In genomic region chr7:90262438-90262837, GRCh38 we compare ENCODE assay signal across 8 cellular contexts. TPM values are rescaled to one million over a fixed set of nuclear protein-coding genes. Genes with fewer than 3 reads are reported as not detected.
DNase-seq lines count a peak whose midpoint lies in the region; ATAC-seq, FAIRE-seq and TF ChIP-seq lines count a peak whose summit lies in the region.
"Had no signal": no experiment of that assay in that cellular context is flagged by ENCODE, and none has a peak within 500 bp of the region (broad histone marks: within the 10 kb centered on the region; RNA-seq: fewer than 3 reads in every experiment).

No MANE protein-coding gene starts in this region.

- no peak overlapping the region for H3K27ac ChIP-seq in GM12878 (ENCODE audit: control insufficient read depth, insufficient read depth)
- no peak overlapping the region for H3K27ac ChIP-seq in liver (ENCODE audit: low read depth in 1 of 2, low read length in 2 of 2)

- RAD21 ChIA-PET in GM12878 (lab: Charles Lee; ENCODE audit: unreplicated experiment): interaction anchor here (1.0 to 3.4 kb wide), 5 partner anchors 18 to 165 kb away, joined by 3 to 28 read pairs (median 10); partner anchors contain the start of genes STEAP1 and STEAP2

- no peaks in the 10 kb centered on the region for H4K20me1 ChIP-seq in GM12878 (ENCODE audit: control insufficient read depth, insufficient read depth)

- peak; percentile 82 for TF ChIP-seq RAD21 in GM12878 (IDR thresholded peaks at IDR 0.05; ENCODE audit: insufficient read depth, low read depth, low read length)
- TF ChIP-seq RAD21 in liver (IDR thresholded peaks at IDR 0.05): peak; percentile 83 to 86

- BruUV-seq in GM12878 (replicated peaks; lab: Mats Ljungman, UMichigan): no TSS peak

- POLR2A ChIA-PET in GM12878 (lab: Charles Lee): no interaction called here

- H3K9ac ChIP-seq in GM12878 (ENCODE audit: control insufficient read depth, insufficient read depth, low read length): no peak overlapping the region
- H3K9ac ChIP-seq in liver (ENCODE audit: low read depth in 1 of 2, low read length in 2 of 2): no peak overlapping the region

- DNase-seq in HCEC 1CT: peak; percentile 70
- peak; percentile 17 for DNase-seq in NCI-H1105 (lab: John Stamatoyannopoulos, UW)
- no peak for DNase-seq in GM12878 (ENCODE audit: low read depth, low spot score)
- DNase-seq in activated CD4-positive, CD25-positive, alpha-beta regulatory T cell treated with anti-CD3 and anti-CD28 coated beads, Interleukin-2, amount 50 U/mL, for 72 hours: no peak

- H3K9me3 ChIP-seq in GM12878 (replicated peaks; ENCODE audit: control insufficient read depth, insufficient read depth, low read length): no peaks in the 10 kb centered on the region
- H3K9me3 ChIP-seq in liver (ENCODE audit: control insufficient read depth in 4 of 4, low read length in 3 of 4): no peaks in the 10 kb centered on the region

- ATAC-seq in GM18499 (IDR thresholded peaks at IDR 0.05; ENCODE audit: insufficient read depth, unreplicated experiment): peak; percentile 87
- ATAC-seq in GM12878: peak; percentile 92
- ATAC-seq in HG02970 (IDR thresholded peaks at IDR 0.05; ENCODE audit: low FRiP score, unreplicated experiment): no peak

- H3K36me3 ChIP-seq in GM12878 (ENCODE audit: control insufficient read depth in 2 of 2, insufficient read depth in 2 of 2, low read length in 1 of 2) (no peaks in the 10 kb centered on the region), liver (ENCODE audit: control insufficient read depth in 4 of 4, insufficient read depth in 3 of 4, low read depth in 1 of 4, low read length in 3 of 4) (no peaks in the 10 kb centered on the region)

- no peak for TF ChIP-seq POLR2A in GM12878 (IDR thresholded peaks at IDR 0.05; ENCODE audit: low read depth, low read length)

- H3K4me3 ChIP-seq in GM12878 (no peak overlapping the region), liver (ENCODE audit: low read depth in 1 of 3, low read length in 3 of 3) (no peak overlapping the region)

- no peaks in the 10 kb centered on the region for H3K79me2 ChIP-seq in GM12878 (ENCODE audit: control insufficient read depth, insufficient read depth, low read length)

- H3K27me3 ChIP-seq in GM12878 (replicated peaks in 1 of 2; ENCODE audit: control insufficient read depth in 2 of 2, insufficient read depth in 2 of 2, low read length in 1 of 2) (0 out of 4 replicates have a peak, but pooled peaks cover 0 to under 1% of the 10 kb centered on the region in 2 experiments), liver (ENCODE audit: control insufficient read depth in 4 of 4, insufficient read depth in 4 of 4, low read length in 3 of 4) (no peaks in the 10 kb centered on the region)

- no peak for TF ChIP-seq EP300 in GM12878 (IDR thresholded peaks at IDR 0.05; ENCODE audit: borderline replicate concordance in 1 of 2, control insufficient read depth in 1 of 2, low read depth in 2 of 2, low read length in 2 of 2)

- no peak overlapping the region for H3K4me2 ChIP-seq in GM12878 (ENCODE audit: control insufficient read depth, insufficient read depth)

- intact Hi-C loops in GM12878 (cut with micrococcal nuclease; ENCODE audit: unreplicated experiment): loop anchor here (1.0 to 2.0 kb wide), 2 partner anchors 108 to 164 kb away; partner anchors contain the start of gene STEAP1

- in situ Hi-C loops in GM12878 (cut with MboI): no loop called here

- no peak overlapping the region for H2AFZ ChIP-seq in GM12878 (ENCODE audit: control insufficient read depth, low read depth, low read length)

- CTCF ChIA-PET in GM12878 (lab: Yijun Ruan, JAX): interaction anchor here (0.9 to 3.2 kb wide), 8 partner anchors 11 to 164 kb away, joined by 3 to 50 read pairs (median 4); partner anchors contain the start of gene STEAP1

- H3K4me1 ChIP-seq in GM12878 (ENCODE audit: control insufficient read depth, insufficient read depth, low read length) (no peaks in the 10 kb centered on the region), liver (ENCODE audit: control insufficient read depth in 4 of 4, insufficient read depth in 4 of 4, low read length in 3 of 4) (peaks cover 4 to 23% (median 14%) of the 10 kb centered on the region in 4 donors)

- FAIRE-seq in GM12878 (lab: Jason Lieb, UNC): no peak

- SMC1A ChIA-PET in GM12878 (lab: Charles Lee; ENCODE audit: uncharacterized antibody, unreplicated experiment): interaction anchor here (0.9 to 2.8 kb wide), 13 partner anchors 11 to 165 kb away, joined by 3 to 26 read pairs (median 6); partner anchors contain the start of genes STEAP1 and STEAP2

- TF ChIP-seq CTCF in GM12878 (IDR thresholded peaks at IDR 0.05 in 2 of 3, conservative IDR thresholded peaks at IDR 0.05 in 1 of 3; ENCODE audit: control insufficient read depth in 2 of 3, extremely low read depth in 1 of 3, insufficient read depth in 1 of 3, low read depth in 3 of 3, low read length in 3 of 3): peak; percentile 28 to 68 (median 32); a peak in 4 of 6 replicates
- TF ChIP-seq CTCF in liver (IDR thresholded peaks at IDR 0.05; ENCODE audit: low read depth, low read length, missing input control): peak; percentile 58

TF ChIP-seq in GM12878, 131 proteins besides CTCF, POLR2A, EP300 and RAD21:
- TF ChIP-seq SMC3 (IDR thresholded peaks at IDR 0.05; ENCODE audit: borderline replicate concordance, low read length) (peak; percentile 83), TAF1 (IDR thresholded peaks at IDR 0.05; ENCODE audit: borderline replicate concordance, low read depth, low read length) (no peak)

TF ChIP-seq in liver, 16 proteins besides CTCF, POLR2A, EP300 and RAD21 (continues in another document):
- TF ChIP-seq YY1 (IDR thresholded peaks at IDR 0.05) (no peak), NR2F2 (IDR thresholded peaks at IDR 0.05) (no peak), GABPA (IDR thresholded peaks at IDR 0.05 in 1 of 2, conservative IDR thresholded peaks at IDR 0.05 in 1 of 2) (no peak), HNF4A (conservative IDR thresholded peaks at IDR 0.05) (no peak), JUND (IDR thresholded peaks at IDR 0.05) (no peak), MAX (IDR thresholded peaks at IDR 0.05) (no peak), RXRA (IDR thresholded peaks at IDR 0.05) (no peak)

RNA-seq across cellular contexts. Expression of gene CFAP69, which starts 17.5 kb away (rescaled TPM):
- total RNA-seq in GM12878 (2013; cell fraction: nucleolus; rRNA removed): 54.8 and 57.3 TPM in 2 replicates
- total RNA-seq in GM12878 (2014; rRNA removed) (0.68 and 1.0 TPM in 2 replicates), GM12878 (2014; rRNA removed; fragmentation: Illumina TruSeq; extraction: Trizol) (0.45 and 0.55 TPM in 2 replicates), GM12878 (2021) (0.33 and 1.1 TPM in 2 replicates), liver (10 to 100 TPM in 1 of 2 donors, 1 to 10 TPM in 1; 4.0 to 11.7 TPM)
- polyA plus RNA-seq in GM12878 (2011; ENCODE audit: low read depth): 0.30 TPM
- polyA plus RNA-seq in GM12878 (2011; rRNA removed) (3.1 and 7.7 TPM in 2 replicates), GM12878 (2014; fragmentation: Illumina TruSeq; extraction: Trizol) (0.48 and 3.6 TPM in 2 replicates), GM12878 (2014; fragmentation: Nextera tagmentation; extraction: Ambion mirVana) (under 1 TPM in 1 of 2 experiments, not detected in 1; 0.11 TPM), GM12878 (2014; rRNA removed) (0.47 and 1.3 TPM in 2 replicates), GM12878 (2016; fragmentation: Nextera tagmentation; extraction: Ambion mirVana) (1 to 10 TPM in 1 of 2 experiments, under 1 TPM in 1; 0.79 to 1.2 TPM), liver (1 to 10 TPM; 1.2 to 4.1 TPM)
- 0.42 and 0.89 TPM in 2 replicates for polyA plus RNA-seq in GM12878 (2011; cell fraction: cytosol; rRNA removed)
- polyA plus RNA-seq in GM12878 (2011; cell fraction: nucleus; rRNA removed): 6.7 and 7.8 TPM in 2 replicates
- polyA plus RNA-seq in GM12878 (2012): 0.15 and 0.17 TPM in 2 replicates
- polyA minus RNA-seq in GM12878 (2011; rRNA and poly(A)+ RNA removed): 2.5 and 2.6 TPM in 2 replicates
- polyA minus RNA-seq in GM12878 (2011; cell fraction: cytosol; rRNA and poly(A)+ RNA removed): 1.2 and 3.0 TPM in 2 replicates
- polyA minus RNA-seq in GM12878 (2011; cell fraction: nucleus; rRNA and poly(A)+ RNA removed): 7.1 and 8.7 TPM in 2 replicates

RNA-seq across cellular contexts. Expression of gene STEAP2, which starts 50.9 kb away (rescaled TPM):
- 45.8 and 46.4 TPM in 2 replicates for total RNA-seq in GM12878 (2013; cell fraction: nucleolus; rRNA removed)
- total RNA-seq in GM12878 (2014; rRNA removed) (1.8 and 2.3 TPM in 2 replicates), GM12878 (2014; rRNA removed; fragmentation: Illumina TruSeq; extraction: Trizol) (2.0 TPM in 2 replicates), GM12878 (2021) (1.5 and 2.1 TPM in 2 replicates), liver (10 to 100 TPM in 1 of 2 donors, 1 to 10 TPM in 1; 8.0 to 25.9 TPM)
- polyA plus RNA-seq in GM12878 (2011; ENCODE audit: low read depth): 0.12 TPM
- polyA plus RNA-seq in GM12878 (2011; rRNA removed) (17.6 and 25.4 TPM in 2 replicates), GM12878 (2014; fragmentation: Illumina TruSeq; extraction: Trizol) (1.8 and 2.5 TPM in 2 replicates), GM12878 (2014; fragmentation: Nextera tagmentation; extraction: Ambion mirVana) (under 1 TPM; 0.64 to 0.80 TPM), GM12878 (2014; rRNA removed) (1.3 and 1.7 TPM in 2 replicates), GM12878 (2016; fragmentation: Nextera tagmentation; extraction: Ambion mirVana) (1 to 10 TPM in 1 of 2 experiments, under 1 TPM in 1; 0.81 to 1.2 TPM), liver (1 to 10 TPM; 1.2 to 2.3 TPM)
- 5.3 and 7.0 TPM in 2 replicates for polyA plus RNA-seq in GM12878 (2011; cell fraction: cytosol; rRNA removed)
- polyA plus RNA-seq in GM12878 (2011; cell fraction: nucleus; rRNA removed): 18.3 and 21.6 TPM in 2 replicates
- 0.14 TPM in 2 replicates for polyA plus RNA-seq in GM12878 (2012)
- 18.4 and 20.3 TPM in 2 replicates for polyA minus RNA-seq in GM12878 (2011; rRNA and poly(A)+ RNA removed)
- polyA minus RNA-seq in GM12878 (2011; cell fraction: cytosol; rRNA and poly(A)+ RNA removed): 5.2 and 7.0 TPM in 2 replicates
- polyA minus RNA-seq in GM12878 (2011; cell fraction: nucleus; rRNA and poly(A)+ RNA removed): 15.4 and 20.6 TPM in 2 replicates
- total RNA-seq: activated CD8-positive, alpha-beta memory T cell treated with anti-CD3 and anti-CD28 coated beads for 36 hours had no signal

RNA-seq across cellular contexts. Expression of gene FAM237B, which starts 58.7 kb away (rescaled TPM):
- not detected in 2 replicates for total RNA-seq in GM12878 (2013; cell fraction: nucleolus; rRNA removed)
- total RNA-seq in GM12878 (2014; rRNA removed): not detected in 2 replicates
- total RNA-seq in GM12878 (2014; rRNA removed; fragmentation: Illumina TruSeq; extraction: Trizol): not detected in 2 replicates
- not detected in 2 replicates for total RNA-seq in GM12878 (2021)
- polyA plus RNA-seq in GM12878 (2011; ENCODE audit: low read depth): not detected
- polyA plus RNA-seq in GM12878 (2011; rRNA removed): not detected in 2 replicates
- not detected in 2 replicates for polyA plus RNA-seq in GM12878 (2011; cell fraction: cytosol; rRNA removed)
- polyA plus RNA-seq in GM12878 (2011; cell fraction: nucleus; rRNA removed): not detected in 2 replicates
- polyA plus RNA-seq in GM12878 (2012): not detected in 2 replicates
- not detected in 2 replicates for polyA plus RNA-seq in GM12878 (2014; fragmentation: Illumina TruSeq; extraction: Trizol)
- polyA plus RNA-seq in GM12878 (2014; fragmentation: Nextera tagmentation; extraction: Ambion mirVana): not detected
- not detected in 2 replicates for polyA plus RNA-seq in GM12878 (2014; rRNA removed)
- not detected for polyA plus RNA-seq in GM12878 (2016; fragmentation: Nextera tagmentation; extraction: Ambion mirVana)
- polyA minus RNA-seq in GM12878 (2011; rRNA and poly(A)+ RNA removed): not detected in 2 replicates
- not detected in 2 replicates for polyA minus RNA-seq in GM12878 (2011; cell fraction: cytosol; rRNA and poly(A)+ RNA removed)
- polyA minus RNA-seq in GM12878 (2011; cell fraction: nucleus; rRNA and poly(A)+ RNA removed): not detected in 2 replicates
- not detected for total RNA-seq in liver
- not detected for polyA plus RNA-seq in liver
- total RNA-seq: activated CD8-positive, alpha-beta memory T cell treated with anti-CD3 and anti-CD28 coated beads for 36 hours had no signal

Comparison
In these comparisons a context has a peak if more than half of its experiments do, and no peak if none do; other contexts are left out.
1. DNase-seq: peak in HCEC 1CT (single experiment) and NCI-H1105 (single experiment); none in GM12878 (single experiment) and activated CD4-positive, CD25-positive, alpha-beta regulatory T cell treated with anti-CD3 and anti-CD28 coated beads, Interleukin-2, amount 50 U/mL, for 72 hours (single experiment).